ENCODE assay signal across 16 cellular contexts in the genomic region with DNA sequence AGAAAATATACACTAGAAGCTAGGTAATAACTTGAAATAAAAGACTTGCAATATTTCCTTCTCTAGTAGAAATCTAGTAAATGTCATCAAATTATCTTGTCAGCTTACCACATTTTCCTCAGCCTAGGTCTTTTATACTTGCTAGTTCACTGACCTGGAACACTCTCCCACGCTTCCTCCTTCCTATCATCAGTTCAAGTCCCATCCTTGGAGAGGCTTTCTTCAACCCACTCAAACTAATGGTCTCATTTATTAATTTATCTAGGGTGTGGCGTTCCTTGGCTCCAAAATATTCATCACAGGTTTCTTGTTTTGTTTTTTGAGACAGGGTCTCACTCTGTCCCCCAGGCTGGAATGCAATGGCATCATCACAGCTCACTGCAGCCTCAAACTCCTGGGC. TPM values are rescaled to one million over a fixed set of nuclear protein-coding genes. Genes with fewer than 3 reads are reported as not detected.
DNase-seq lines count a peak whose midpoint lies in the region; ATAC-seq, FAIRE-seq and TF ChIP-seq lines count a peak whose summit lies in the region.
"Had no signal": no experiment of that assay in that cellular context is flagged by ENCODE, and none has a peak within 500 bp of the region (broad histone marks: within the 10 kb centered on the region; RNA-seq: fewer than 3 reads in every experiment).

No MANE protein-coding gene starts in this region.

- H3K9me2 ChIP-seq in OCI-LY7 (ENCODE audit: insufficient read depth, low read length) = no peaks in the 10 kb centered on the region

- H3K9me3 Mint-ChIP-seq in activated T-cell treated with anti-CD3 and anti-CD28 coated beads, Interleukin-2, amount 50 U/mL, for 4 hours = no peaks in the 10 kb centered on the region
- no peaks in the 10 kb centered on the region for H3K9me3 Mint-ChIP-seq in stimulated activated memory B cell treated with anti-CD40 and anti-IgM and Interleukin-4, amounts not matched to agents 10 μg/mL and 1 μg/mL and 100 μg/mL, for 72 hours

- no peak for ATAC-seq in activated T-cell treated with anti-CD3 and anti-CD28 coated beads, Interleukin-2, amount 50 U/mL, for 4 hours
- ATAC-seq in GM12878 = no peak
- ATAC-seq in stimulated activated memory B cell treated with anti-CD40 and anti-IgM and Interleukin-4, amounts not matched to agents 10 μg/mL and 1 μg/mL and 100 μg/mL, for 72 hours = no peak
- ATAC-seq in GM21576 (IDR thresholded peaks at IDR 0.05; ENCODE audit: unreplicated experiment) = no peak
- ATAC-seq in GM19395 (IDR thresholded peaks at IDR 0.05; ENCODE audit: unreplicated experiment) = no peak
- no peak for ATAC-seq in GM21723 (IDR thresholded peaks at IDR 0.05; ENCODE audit: unreplicated experiment)
- ATAC-seq: left ventricle myocardium superior had no signal

- H3K27me3 ChIP-seq in GM12878 (replicated peaks in 1 of 2; ENCODE audit: control insufficient read depth in 2 of 2, insufficient read depth in 2 of 2, low read length in 1 of 2) = no peaks in the 10 kb centered on the region
- H3K27me3 ChIP-seq: cardiac muscle cell, uterus had no signal

- peak overlapping the region; percentile 42 for H3K4me3 Mint-ChIP-seq in activated T-cell treated with anti-CD3 and anti-CD28 coated beads, Interleukin-2, amount 50 U/mL, for 4 hours
- H3K4me3 Mint-ChIP-seq in stimulated activated memory B cell treated with anti-CD40 and anti-IgM and Interleukin-4, amounts not matched to agents 10 μg/mL and 1 μg/mL and 100 μg/mL, for 72 hours = peak overlapping the region; percentile 96

- H3K36me3 ChIP-seq in OCI-LY7 (ENCODE audit: insufficient read depth, low read length) = peaks cover 54% of the 10 kb centered on the region
- no peaks in the 10 kb centered on the region for H3K36me3 ChIP-seq in GM12878 (ENCODE audit: control insufficient read depth in 2 of 2, insufficient read depth in 2 of 2, low read length in 1 of 2)
- H3K36me3 ChIP-seq: cardiac muscle cell, uterus had no signal

- CTCF ChIA-PET in OCI-LY7 (lab: Charles Lee; ENCODE audit: unreplicated experiment) (no interaction called here), GM12878 (lab: Yijun Ruan, JAX) (interaction anchor here (0.9 to 4.0 kb wide), 10 partner anchors 11 to 401 kb away, joined by 3 to 19 read pairs (median 4); a partner anchor contains a TSS)

- no peak for TF ChIP-seq EP300 in GM12878 (IDR thresholded peaks at IDR 0.05; ENCODE audit: borderline replicate concordance in 1 of 2, control insufficient read depth in 1 of 2, low read depth in 2 of 2, low read length in 2 of 2)

- SMC1A ChIA-PET in GM12878 (lab: Charles Lee; ENCODE audit: uncharacterized antibody, unreplicated experiment) = interaction anchor here (0.7 to 5.7 kb wide), 13 partner anchors 9 to 279 kb away, joined by 3 to 32 read pairs (median 3); a partner anchor contains a TSS

- TF ChIP-seq POLR2A in GM12878 (IDR thresholded peaks at IDR 0.05; ENCODE audit: low read depth, low read length) = no peak

- H3K36me3 Mint-ChIP-seq in activated T-cell treated with anti-CD3 and anti-CD28 coated beads, Interleukin-2, amount 50 U/mL, for 4 hours (ENCODE audit: insufficient read depth) = peaks cover 3% of the 10 kb centered on the region
- H3K36me3 Mint-ChIP-seq in stimulated activated memory B cell treated with anti-CD40 and anti-IgM and Interleukin-4, amounts not matched to agents 10 μg/mL and 1 μg/mL and 100 μg/mL, for 72 hours = peaks cover 34% of the 10 kb centered on the region

- H3K27ac Mint-ChIP-seq in stimulated activated memory B cell treated with anti-CD40 and anti-IgM and Interleukin-4, amounts not matched to agents 10 μg/mL and 1 μg/mL and 100 μg/mL, for 72 hours = peak overlapping the region; percentile 95

- H3K4me1 ChIP-seq in OCI-LY7 (ENCODE audit: insufficient read depth, low read length, poor library complexity, severe bottlenecking) (peaks cover 48% of the 10 kb centered on the region), GM12878 (ENCODE audit: control insufficient read depth, insufficient read depth, low read length) (peaks cover 13% of the 10 kb centered on the region)

- POLR2A ChIA-PET in OCI-LY7 (lab: Charles Lee) = interaction anchor here (0.5 to 2.7 kb wide), 10 partner anchors 8 to 1263 kb away, joined by 3 to 8 read pairs (median 4); a partner anchor contains a TSS
- POLR2A ChIA-PET in GM12878 (lab: Charles Lee) = interaction anchor here (0.6 to 3.1 kb wide), 13 partner anchors 11 to 393 kb away, joined by 3 to 10 read pairs (median 3); a partner anchor contains a TSS

- peaks cover 76% of the 10 kb centered on the region for H3K79me2 ChIP-seq in OCI-LY7 (ENCODE audit: insufficient read depth, low read depth, low read length)
- H3K79me2 ChIP-seq in GM12878 (ENCODE audit: control insufficient read depth, insufficient read depth, low read length) = peaks cover 83% of the 10 kb centered on the region

- H2AFZ ChIP-seq in OCI-LY7 (ENCODE audit: low read length) (no peak overlapping the region), GM12878 (ENCODE audit: control insufficient read depth, low read depth, low read length) (no peak overlapping the region)

- peak overlapping the region; percentile 15; the same call in 1 of the 2 replicates for H3K9ac ChIP-seq in GM12878 (ENCODE audit: control insufficient read depth, insufficient read depth, low read length)
- H3K9ac ChIP-seq: KMS-11 had no signal

- TF ChIP-seq RAD21 in GM12878 (IDR thresholded peaks at IDR 0.05; ENCODE audit: insufficient read depth, low read depth, low read length) = no peak

- H3K4me1 Mint-ChIP-seq in activated T-cell treated with anti-CD3 and anti-CD28 coated beads, Interleukin-2, amount 50 U/mL, for 4 hours (ENCODE audit: low read depth) = peaks cover 68% of the 10 kb centered on the region
- peaks cover 73% of the 10 kb centered on the region for H3K4me1 Mint-ChIP-seq in stimulated activated memory B cell treated with anti-CD40 and anti-IgM and Interleukin-4, amounts not matched to agents 10 μg/mL and 1 μg/mL and 100 μg/mL, for 72 hours

- no peak for DNase-seq in activated T-cell treated with anti-CD3 and anti-CD28 coated beads, Interleukin-2, amount 50 U/mL, for 4 hours
- DNase-seq in activated T-cell treated with anti-CD3 and anti-CD28 coated beads, Interleukin-2, amount 50 U/mL, for 1 hour = no peak
- DNase-seq in OCI-LY7 (ENCODE audit: low spot score) (no peak), GM12878 (ENCODE audit: low read depth, low spot score) (no peak)
- DNase-seq: EL, left ventricle myocardium superior, NCI-H2081, uterus had no signal

- BruUV-seq in OCI-LY7 (replicated peaks; lab: Mats Ljungman, UMichigan) = no TSS peak
- no TSS peak for BruUV-seq in GM12878 (replicated peaks; lab: Mats Ljungman, UMichigan)

- 0% methylated on average over 2 of the region's 2 CpGs for WGBS in GM12878 (ENCODE audit: insufficient coverage, insufficient replicate concordance, low lambda C conversion rate, missing lambda C conversion rate)

- TF ChIP-seq CTCF in OCI-LY7 (conservative IDR thresholded peaks at IDR 0.05; ENCODE audit: low read length) (no peak), GM12878 (IDR thresholded peaks at IDR 0.05 in 2 of 3, conservative IDR thresholded peaks at IDR 0.05 in 1 of 3; ENCODE audit: control insufficient read depth in 2 of 3, extremely low read depth in 1 of 3, insufficient read depth in 1 of 3, low read depth in 3 of 3, low read length in 3 of 3) (no peak)

- peaks cover 27% of the 10 kb centered on the region; the same call in 1 of the 2 replicates for H4K20me1 ChIP-seq in OCI-LY7 (ENCODE audit: insufficient read depth, low read length)
- no peaks in the 10 kb centered on the region for H4K20me1 ChIP-seq in GM12878 (ENCODE audit: control insufficient read depth, insufficient read depth)

- H3K9me3 ChIP-seq in OCI-LY7 (ENCODE audit: low read length) (peaks cover 22% of the 10 kb centered on the region), GM12878 (replicated peaks; ENCODE audit: control insufficient read depth, insufficient read depth, low read length) (peaks cover 6% of the 10 kb centered on the region; the same call in 2 of the 3 replicates)
- H3K9me3 ChIP-seq: uterus had no signal

- H3K4me2 ChIP-seq in OCI-LY7 (ENCODE audit: low read length) = peak overlapping the region; percentile 95
- H3K4me2 ChIP-seq in GM12878 (ENCODE audit: control insufficient read depth, insufficient read depth) = peak overlapping the region; percentile 95
- H3K4me2 ChIP-seq: KMS-11 had no signal

- intact Hi-C loops in OCI-LY7 (cut with micrococcal nuclease; ENCODE audit: unreplicated experiment) = loop anchor here (5.0 to 10.0 kb wide), 2 partner anchors 302 to 545 kb away; a partner anchor contains a TSS
- intact Hi-C loops in GM12878 (cut with micrococcal nuclease; ENCODE audit: unreplicated experiment) = loop anchor here (5.0 to 10.0 kb wide), 4 partner anchors 143 to 405 kb away; a partner anchor contains a TSS

- no peak for FAIRE-seq in GM12878 (lab: Jason Lieb, UNC)

- H3K27me3 Mint-ChIP-seq in activated T-cell treated with anti-CD3 and anti-CD28 coated beads, Interleukin-2, amount 50 U/mL, for 4 hours (ENCODE audit: low read depth) = no peaks in the 10 kb centered on the region
- no peaks in the 10 kb centered on the region for H3K27me3 Mint-ChIP-seq in stimulated activated memory B cell treated with anti-CD40 and anti-IgM and Interleukin-4, amounts not matched to agents 10 μg/mL and 1 μg/mL and 100 μg/mL, for 72 hours

- H3K27ac ChIP-seq in OCI-LY7 (ENCODE audit: low read depth, low read length, poor library complexity, severe bottlenecking) (no peak overlapping the region), GM12878 (ENCODE audit: control insufficient read depth, insufficient read depth) (peak overlapping the region; percentile 45)
- H3K27ac ChIP-seq: cardiac muscle cell, KMS-11, uterus had no signal

- H3K4me3 ChIP-seq in OCI-LY7 (ENCODE audit: low read depth, low read length, poor library complexity, severe bottlenecking) = peak overlapping the region; percentile 85
- H3K4me3 ChIP-seq in GM12878 = peak overlapping the region; percentile 94
- H3K4me3 ChIP-seq: cardiac muscle cell, uterus had no signal

- RAD21 ChIA-PET in GM12878 (lab: Charles Lee; ENCODE audit: unreplicated experiment) = interaction anchor here (0.9 to 4.1 kb wide), 9 partner anchors 9 to 276 kb away, joined by 3 to 29 read pairs (median 4); a partner anchor contains a TSS

- in situ Hi-C loops in GM12878 (cut with MboI) = loop anchor here (5.0 kb wide), 1 partner anchor 37 kb away; no protein-coding TSS in a partner anchor

RNA-seq across cellular contexts. Expression of a gene that starts 2.9 kb away (rescaled TPM):
- total RNA-seq in activated T-cell treated with anti-CD3 and anti-CD28 coated beads, Interleukin-2, amount 50 U/mL, for 4 hours = 10 to 100 TPM; 15.0 to 17.7 (median 15.3) TPM
- 9.8 and 21.5 TPM in 2 replicates for total RNA-seq in OCI-LY7 (2014; rRNA removed; shearing (Covaris generic))
- total RNA-seq in OCI-LY7 (2022) = 29.8 and 35.7 TPM in 2 replicates
- total RNA-seq in GM12878 (2013; cell fraction: nucleolus; rRNA removed) = 167 and 178 TPM in 2 replicates
- 18.9 and 22.1 TPM in 2 replicates for total RNA-seq in GM12878 (2014; rRNA removed)
- total RNA-seq in GM12878 (2014; rRNA removed; fragmentation: Illumina TruSeq; extraction: Trizol) = 23.7 and 24.7 TPM in 2 replicates
- 25.2 and 30.0 TPM in 2 replicates for total RNA-seq in GM12878 (2021)
- 7.9 TPM for polyA plus RNA-seq in GM12878 (2011; ENCODE audit: low read depth)
- 23.1 and 29.4 TPM in 2 replicates for polyA plus RNA-seq in GM12878 (2011; rRNA removed)
- 7.9 and 10.5 TPM in 2 replicates for polyA plus RNA-seq in GM12878 (2011; cell fraction: cytosol; rRNA removed)
- 27.0 and 32.5 TPM in 2 replicates for polyA plus RNA-seq in GM12878 (2011; cell fraction: nucleus; rRNA removed)
- polyA plus RNA-seq in GM12878 (2012) = 14.4 and 14.9 TPM in 2 replicates
- polyA plus RNA-seq in GM12878 (2014; fragmentation: Illumina TruSeq; extraction: Trizol) = 26.0 and 32.6 TPM in 2 replicates
- 1 to 10 TPM; 3.6 to 8.0 TPM for polyA plus RNA-seq in GM12878 (2014; fragmentation: Nextera tagmentation; extraction: Ambion mirVana)
- polyA plus RNA-seq in GM12878 (2014; rRNA removed) = 15.8 and 18.5 TPM in 2 replicates
- polyA plus RNA-seq in GM12878 (2016; fragmentation: Nextera tagmentation; extraction: Ambion mirVana) = 10 to 100 TPM; 16.6 to 18.2 TPM
- polyA minus RNA-seq in GM12878 (2011; rRNA and poly(A)+ RNA removed) = 21.4 and 29.6 TPM in 2 replicates
- polyA minus RNA-seq in GM12878 (2011; cell fraction: cytosol; rRNA and poly(A)+ RNA removed) = 8.0 and 11.1 TPM in 2 replicates
- 28.5 and 62.4 TPM in 2 replicates for polyA minus RNA-seq in GM12878 (2011; cell fraction: nucleus; rRNA and poly(A)+ RNA removed)

RNA-seq across cellular contexts. Expression of a gene that starts 53.9 kb away (rescaled TPM):
- not detected for total RNA-seq in activated T-cell treated with anti-CD3 and anti-CD28 coated beads, Interleukin-2, amount 50 U/mL, for 4 hours
- not detected in 2 replicates for total RNA-seq in OCI-LY7 (2014; rRNA removed; shearing (Covaris generic))
- not detected in 2 replicates for total RNA-seq in OCI-LY7 (2022)
- total RNA-seq in GM12878 (2013; cell fraction: nucleolus; rRNA removed) = not detected in 2 replicates
- 0.05 TPM in 1 of 2 replicates, not detected in the other for total RNA-seq in GM12878 (2014; rRNA removed)
- not detected in 2 replicates for total RNA-seq in GM12878 (2014; rRNA removed; fragmentation: Illumina TruSeq; extraction: Trizol)
- total RNA-seq in GM12878 (2021) = not detected in 2 replicates
- polyA plus RNA-seq in GM12878 (2011; ENCODE audit: low read depth) = not detected
- not detected in 2 replicates for polyA plus RNA-seq in GM12878 (2011; rRNA removed)
- polyA plus RNA-seq in GM12878 (2011; cell fraction: cytosol; rRNA removed) = not detected in 2 replicates
- not detected in 2 replicates for polyA plus RNA-seq in GM12878 (2011; cell fraction: nucleus; rRNA removed)
- not detected in 2 replicates for polyA plus RNA-seq in GM12878 (2012)
- not detected in 2 replicates for polyA plus RNA-seq in GM12878 (2014; fragmentation: Illumina TruSeq; extraction: Trizol)
- polyA plus RNA-seq in GM12878 (2014; fragmentation: Nextera tagmentation; extraction: Ambion mirVana) = not detected
- polyA plus RNA-seq in GM12878 (2014; rRNA removed) = not detected in 2 replicates
- not detected for polyA plus RNA-seq in GM12878 (2016; fragmentation: Nextera tagmentation; extraction: Ambion mirVana)
- not detected in 2 replicates for polyA minus RNA-seq in GM12878 (2011; rRNA and poly(A)+ RNA removed)
- not detected in 2 replicates for polyA minus RNA-seq in GM12878 (2011; cell fraction: cytosol; rRNA and poly(A)+ RNA removed)
- not detected in 2 replicates for polyA minus RNA-seq in GM12878 (2011; cell fraction: nucleus; rRNA and poly(A)+ RNA removed)
- total RNA-seq: cardiac muscle cell, left ventricle myocardium superior, osteoblast, uterus had no signal
- polyA plus RNA-seq: AG04450, cardiac muscle cell had no signal
